In genomic region chr17:76121932-76122383, GRCh38 we compare ENCODE assay signal across 6 cellular contexts. TPM values are rescaled to one million over a fixed set of nuclear protein-coding genes. Genes with fewer than 3 reads are reported as not detected.
DNase-seq lines count a peak whose midpoint lies in the region; ATAC-seq and TF ChIP-seq lines count a peak whose summit lies in the region.

No MANE protein-coding gene starts in this region.

- H3K27ac ChIP-seq in Karpas-422 (ENCODE audit: low read length) (no peak overlapping the region), esophagus squamous epithelium (peak overlapping the region in 3 of 4 donors; percentile 50 to 67 (median 61))

- intact Hi-C loops in esophagus squamous epithelium (cut with DNase I): loop anchor here (2.0 to 5.0 kb wide), 2 partner anchors 60 to 157 kb away; no protein-coding TSS in a partner anchor

- peak overlapping the region; percentile 93 for H3K27ac Mint-ChIP-seq in stimulated activated naive B cell treated with anti-CD40 and anti-IgM and Interleukin-4, amounts not matched to agents 10 μg/mL and 1 μg/mL and 100 μg/mL, for 72 hours

- H3K4me3 ChIP-seq in Karpas-422 (ENCODE audit: low read length) (peak overlapping the region; percentile 29; the same call in 1 of the 2 replicates), esophagus squamous epithelium (peak overlapping the region; percentile 31 to 67 (median 40))

- H3K4me1 ChIP-seq in Karpas-422 (ENCODE audit: low read length) (peaks cover 12% of the 10 kb centered on the region), esophagus squamous epithelium (peaks cover 6 to 15% (median 10%) of the 10 kb centered on the region in 3 donors)

- peak overlapping the region; percentile 58 for H3K4me2 ChIP-seq in Karpas-422 (ENCODE audit: low read depth, low read length, poor library complexity, severe bottlenecking)

- peaks cover 0 to 4% of the 10 kb centered on the region in 2 donors for H3K36me3 Mint-ChIP-seq in stimulated activated naive B cell treated with anti-CD40 and anti-IgM and Interleukin-4, amounts not matched to agents 10 μg/mL and 1 μg/mL and 100 μg/mL, for 72 hours

- H3K9me3 ChIP-seq in Karpas-422 (ENCODE audit: low read length): no peaks in the 10 kb centered on the region
- no peaks in the 10 kb centered on the region for H3K9me3 ChIP-seq in esophagus squamous epithelium

- no peak for TF ChIP-seq CTCF in esophagus squamous epithelium (IDR thresholded peaks at IDR 0.05)

- peak; percentile 36 to 38 for ATAC-seq in stimulated activated naive B cell treated with anti-CD40 and anti-IgM and Interleukin-4, amounts not matched to agents 10 μg/mL and 1 μg/mL and 100 μg/mL, for 72 hours (replicated peaks)
- ATAC-seq in HG03159 (IDR thresholded peaks at IDR 0.05; ENCODE audit: unreplicated experiment): no peak
- ATAC-seq in GM18870 (IDR thresholded peaks at IDR 0.05; ENCODE audit: unreplicated experiment): no peak

- DNase-seq in Karpas-422: no peak
- no peak for DNase-seq in esophagus squamous epithelium (lab: John Stamatoyannopoulos, UW)
- DNase-seq in stimulated activated naive B cell treated with anti-CD40 and anti-IgM and Interleukin-4, amounts not matched to agents 10 μg/mL and 1 μg/mL and 100 μg/mL, for 72 hours: no peak
- no peak for DNase-seq in NCI-H510A (lab: John Stamatoyannopoulos, UW)

- H3K36me3 ChIP-seq in Karpas-422 (ENCODE audit: insufficient read depth, low read length) (no peaks in the 10 kb centered on the region), esophagus squamous epithelium (no peaks in the 10 kb centered on the region)

- peak overlapping the region; percentile 71; the same call in 1 of the 2 replicates for H2AFZ ChIP-seq in Karpas-422 (ENCODE audit: low read length)

- peaks cover 30 to 44% of the 10 kb centered on the region in 2 donors for H3K4me1 Mint-ChIP-seq in stimulated activated naive B cell treated with anti-CD40 and anti-IgM and Interleukin-4, amounts not matched to agents 10 μg/mL and 1 μg/mL and 100 μg/mL, for 72 hours

- 44% methylated on average over 9 of the region's 41 CpGs; no CpG with 5 or more reads in 1 of the 2 donors for WGBS in esophagus squamous epithelium, 2 donors

- H4K20me1 ChIP-seq in Karpas-422 (ENCODE audit: insufficient read depth, low read depth, low read length): no peaks in the 10 kb centered on the region

- no peaks in the 10 kb centered on the region for H3K9me2 ChIP-seq in Karpas-422 (replicated peaks; ENCODE audit: insufficient read depth, low read length)

- H3K9me3 Mint-ChIP-seq in stimulated activated naive B cell treated with anti-CD40 and anti-IgM and Interleukin-4, amounts not matched to agents 10 μg/mL and 1 μg/mL and 100 μg/mL, for 72 hours: peaks cover 0 to 4% of the 10 kb centered on the region in 2 donors

- peak overlapping the region; percentile 47 for H3K9ac ChIP-seq in Karpas-422 (ENCODE audit: low read length)

- no peaks in the 10 kb centered on the region for H3K79me2 ChIP-seq in Karpas-422 (ENCODE audit: low read length)

- peak overlapping the region; percentile 63 to 78 for H3K4me3 Mint-ChIP-seq in stimulated activated naive B cell treated with anti-CD40 and anti-IgM and Interleukin-4, amounts not matched to agents 10 μg/mL and 1 μg/mL and 100 μg/mL, for 72 hours

- H3K27me3 ChIP-seq in Karpas-422 (ENCODE audit: low read length) (no peaks in the 10 kb centered on the region), esophagus squamous epithelium (no peaks in the 10 kb centered on the region)

- TF ChIP-seq POLR2A in esophagus squamous epithelium (IDR thresholded peaks at IDR 0.05): no peak

- no peaks in the 10 kb centered on the region for H3K27me3 Mint-ChIP-seq in stimulated activated naive B cell treated with anti-CD40 and anti-IgM and Interleukin-4, amounts not matched to agents 10 μg/mL and 1 μg/mL and 100 μg/mL, for 72 hours

RNA-seq across cellular contexts. Expression of gene EXOC7, which starts 18.4 kb away (rescaled TPM):
- total RNA-seq in Karpas-422 (2014; rRNA removed; shearing (Covaris generic); ENCODE audit: low replicate concordance): 55.4 and 69.0 TPM in 2 replicates
- 10 to 100 TPM; 70.3 to 84.5 (median 74.4) TPM for total RNA-seq in esophagus squamous epithelium

RNA-seq across cellular contexts. Expression of gene FOXJ1, which starts 19.1 kb away (rescaled TPM):
- not detected in 2 replicates for total RNA-seq in Karpas-422 (2014; rRNA removed; shearing (Covaris generic); ENCODE audit: low replicate concordance)
- under 1 TPM in 2 of 4 donors, not detected in 2; 0.19 to 0.57 TPM for total RNA-seq in esophagus squamous epithelium

RNA-seq across cellular contexts. Expression of gene ZACN, which starts 43.0 kb away (rescaled TPM):
- not detected in 2 replicates for total RNA-seq in Karpas-422 (2014; rRNA removed; shearing (Covaris generic); ENCODE audit: low replicate concordance)
- not detected for total RNA-seq in esophagus squamous epithelium

RNA-seq across cellular contexts. Expression of gene GALR2, which starts 47.4 kb away (rescaled TPM):
- not detected in 2 replicates for total RNA-seq in Karpas-422 (2014; rRNA removed; shearing (Covaris generic); ENCODE audit: low replicate concordance)
- 1 to 10 TPM in 1 of 4 donors, under 1 TPM in 2, not detected in 1; 0.32 to 1.6 (median 0.44) TPM for total RNA-seq in esophagus squamous epithelium

RNA-seq across cellular contexts. Expression of gene SRP68, which starts 49.6 kb away (rescaled TPM):
- 12.0 and 18.4 TPM in 2 replicates for total RNA-seq in Karpas-422 (2014; rRNA removed; shearing (Covaris generic); ENCODE audit: low replicate concordance)
- 10 to 100 TPM; 40.6 to 78.0 (median 52.7) TPM for total RNA-seq in esophagus squamous epithelium

Comparison
In these comparisons a context has a peak if more than half of its experiments do, and no peak if none do; other contexts are left out.
1. ATAC-seq: peak in stimulated activated naive B cell treated with anti-CD40 and anti-IgM and Interleukin-4, amounts not matched to agents 10 μg/mL and 1 μg/mL and 100 μg/mL, for 72 hours (2 of 2); none in HG03159 (single experiment) and GM18870 (single experiment).